ENCODE assay signal across 14 cellular contexts in the genomic region with DNA sequence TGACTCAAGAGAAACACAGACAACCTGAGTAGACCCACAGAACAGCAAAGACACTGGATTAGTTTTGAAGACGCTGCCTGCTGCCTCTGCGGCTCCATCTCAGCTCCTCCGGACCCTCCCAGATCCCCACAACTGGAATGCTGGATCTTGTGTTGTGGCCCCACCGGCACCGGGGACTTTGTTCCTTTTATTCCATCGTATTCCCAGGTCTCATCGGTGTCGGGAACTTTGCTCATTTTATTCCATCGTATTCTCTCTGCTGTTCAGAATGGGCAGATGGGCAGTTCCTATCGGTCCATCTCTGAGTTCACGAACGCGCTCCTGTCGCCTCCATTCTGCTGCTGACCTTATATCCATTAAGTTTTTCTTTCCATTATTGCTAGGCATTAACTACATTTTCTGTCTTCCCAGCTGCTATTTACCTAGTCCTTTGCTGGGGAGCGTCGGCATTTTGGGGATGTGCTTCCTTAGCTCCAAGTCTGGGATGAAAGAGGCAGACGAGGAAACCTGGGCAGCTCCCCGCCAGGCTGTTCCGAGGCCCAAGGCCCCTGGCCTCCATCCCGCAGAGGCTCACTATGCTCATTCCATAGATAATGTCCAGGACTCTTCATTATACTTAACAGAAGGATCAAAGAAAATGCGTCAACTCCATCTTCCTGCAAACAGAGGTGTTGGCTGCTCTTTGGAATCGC.
DNase-seq lines count a peak whose midpoint lies in the region; ATAC-seq lines count a peak whose summit lies in the region.
"Had no signal": no experiment of that assay in that cellular context is flagged by ENCODE, and none has a peak within 500 bp of the region (broad histone marks: within the 10 kb centered on the region; RNA-seq: fewer than 3 reads in every experiment).

No MANE protein-coding gene starts in this region.

- no peaks in the 10 kb centered on the region for H3K27me3 Mint-ChIP-seq in stimulated activated naive CD8-positive, alpha-beta T cell treated with anti-CD3 and anti-CD28 coated beads, Interleukin-15, amount 100 ng/mL, for 72 hours
- H3K27me3 Mint-ChIP-seq in activated T-helper 1 cell treated with anti-CD3 and anti-CD28 coated beads, Interleukin-12 subunit alpha, Interleukin-12 subunit beta, Interleukin-2, Interleukin-4 antibody, amounts not matched to agents 30 ng/mL and 10 ng/mL and 1 ng/mL, durations not matched to agents 14 hours and 24 hours and 36 hours (ENCODE audit: insufficient read depth): peaks cover 1% of the 10 kb centered on the region
- peaks cover 30 to 42% of the 10 kb centered on the region in 2 donors for H3K27me3 Mint-ChIP-seq in natural killer cell treated with Interleukin-12 subunit alpha and Interleukin-12 subunit beta and Interleukin-15 and Interleukin-18, amount 100 ng/mL, for 72 hours
- peaks cover 19% of the 10 kb centered on the region for H3K27me3 Mint-ChIP-seq in activated CD8-positive, alpha-beta memory T cell treated with anti-CD3 and anti-CD28 coated beads, Interleukin-2, amount 10 ng/mL, durations not matched to agents 7 days and 5 days
- H3K27me3 Mint-ChIP-seq: activated T-cell treated with anti-CD3 and anti-CD28 coated beads, Interleukin-2, amount 50 U/mL, for 24 hours had no signal

- H3K27ac Mint-ChIP-seq in stimulated activated naive CD8-positive, alpha-beta T cell treated with anti-CD3 and anti-CD28 coated beads, Interleukin-15, amount 100 ng/mL, for 72 hours: peak overlapping the region in 1 of 2 donors; percentile 66
- H3K27ac Mint-ChIP-seq in activated T-helper 1 cell treated with anti-CD3 and anti-CD28 coated beads, Interleukin-12 subunit alpha, Interleukin-12 subunit beta, Interleukin-2, Interleukin-4 antibody, amounts not matched to agents 30 ng/mL and 10 ng/mL and 1 ng/mL, durations not matched to agents 14 hours and 24 hours and 36 hours: no peak overlapping the region
- H3K27ac Mint-ChIP-seq in natural killer cell treated with Interleukin-12 subunit alpha and Interleukin-12 subunit beta and Interleukin-15 and Interleukin-18, amount 100 ng/mL, for 72 hours: peak overlapping the region; percentile 20 to 74
- H3K27ac Mint-ChIP-seq in activated CD8-positive, alpha-beta memory T cell treated with anti-CD3 and anti-CD28 coated beads, Interleukin-2, amount 10 ng/mL, durations not matched to agents 7 days and 5 days: no peak overlapping the region
- H3K27ac Mint-ChIP-seq: activated T-cell treated with anti-CD3 and anti-CD28 coated beads, Interleukin-2, amount 50 U/mL, for 24 hours had no signal

- peaks cover 6% of the 10 kb centered on the region for H3K36me3 Mint-ChIP-seq in activated T-helper 1 cell treated with anti-CD3 and anti-CD28 coated beads, Interleukin-12 subunit alpha, Interleukin-12 subunit beta, Interleukin-2, Interleukin-4 antibody, amounts not matched to agents 30 ng/mL and 10 ng/mL and 1 ng/mL, durations not matched to agents 14 hours and 24 hours and 36 hours (ENCODE audit: low read depth)
- H3K36me3 Mint-ChIP-seq in natural killer cell treated with Interleukin-12 subunit alpha and Interleukin-12 subunit beta and Interleukin-15 and Interleukin-18, amount 100 ng/mL, for 72 hours: no peaks in the 10 kb centered on the region
- H3K36me3 Mint-ChIP-seq in activated CD8-positive, alpha-beta memory T cell treated with anti-CD3 and anti-CD28 coated beads, Interleukin-2, amount 10 ng/mL, durations not matched to agents 7 days and 5 days: peaks cover 5% of the 10 kb centered on the region

- H3K9me3 Mint-ChIP-seq in stimulated activated naive CD8-positive, alpha-beta T cell treated with anti-CD3 and anti-CD28 coated beads, Interleukin-15, amount 100 ng/mL, for 72 hours: no peaks in the 10 kb centered on the region
- H3K9me3 Mint-ChIP-seq in activated T-helper 1 cell treated with anti-CD3 and anti-CD28 coated beads, Interleukin-12 subunit alpha, Interleukin-12 subunit beta, Interleukin-2, Interleukin-4 antibody, amounts not matched to agents 30 ng/mL and 10 ng/mL and 1 ng/mL, durations not matched to agents 14 hours and 24 hours and 36 hours: no peaks in the 10 kb centered on the region
- H3K9me3 Mint-ChIP-seq in natural killer cell treated with Interleukin-12 subunit alpha and Interleukin-12 subunit beta and Interleukin-15 and Interleukin-18, amount 100 ng/mL, for 72 hours: no peaks in the 10 kb centered on the region
- no peaks in the 10 kb centered on the region for H3K9me3 Mint-ChIP-seq in activated CD8-positive, alpha-beta memory T cell treated with anti-CD3 and anti-CD28 coated beads, Interleukin-2, amount 10 ng/mL, durations not matched to agents 7 days and 5 days (ENCODE audit: low read depth)
- H3K9me3 Mint-ChIP-seq: activated T-cell treated with anti-CD3 and anti-CD28 coated beads, Interleukin-2, amount 50 U/mL, for 24 hours had no signal

- CTCF ChIA-PET in activated CD8-positive, alpha-beta memory T cell treated with anti-CD3 and anti-CD28 coated beads, Interleukin-2, amount 10 ng/mL, durations not matched to agents 7 days and 5 days (lab: Charles Lee): interaction anchor here (0.5 to 1.2 kb wide), 2 partner anchors 307 to 1330 kb away, joined by 3 read pairs; no protein-coding TSS in a partner anchor

- peak; percentile 0 for DNase-seq in stimulated activated naive CD8-positive, alpha-beta T cell treated with anti-CD3 and anti-CD28 coated beads, Interleukin-15, Interleukin-2, amounts not matched to agents 100 U/mL and 50 U/mL, for 24 hours
- DNase-seq in stimulated activated naive CD8-positive, alpha-beta T cell treated with anti-CD3 and anti-CD28 coated beads, Interleukin-15, amount 100 ng/mL, for 72 hours: no peak
- no peak for DNase-seq in activated T-helper 1 cell treated with anti-CD3 and anti-CD28 coated beads, Interleukin-12 subunit alpha, Interleukin-12 subunit beta, Interleukin-2, Interleukin-4 antibody, amounts not matched to agents 30 ng/mL and 10 ng/mL and 1 ng/mL, durations not matched to agents 14 hours and 24 hours and 36 hours (ENCODE audit: low spot score)
- DNase-seq in natural killer cell treated with Interleukin-12 subunit alpha and Interleukin-12 subunit beta and Interleukin-15 and Interleukin-18, amount 100 ng/mL, for 72 hours (ENCODE audit: low spot score): peak; percentile 28
- DNase-seq in midbrain (lab: John Stamatoyannopoulos, UW): no peak
- no peak for DNase-seq in NCI-H82 (lab: John Stamatoyannopoulos, UW)
- no peak for DNase-seq in NOMO-1 treated with DMSO at 0.1 percent for 48 hours (lab: John Stamatoyannopoulos, UW; ENCODE audit: unreplicated experiment)
- DNase-seq in activated CD8-positive, alpha-beta memory T cell treated with anti-CD3 and anti-CD28 coated beads, Interleukin-2, amount 10 ng/mL, durations not matched to agents 7 days and 5 days: no peak
- DNase-seq: activated CD4-positive, alpha-beta T cell treated with anti-CD3 and anti-CD28 coated beads for 4 hours; activated T-cell treated with anti-CD3 and anti-CD28 coated beads, Interleukin-2, amount 50 U/mL, for 24 hours; amygdala; SIG-M5; stimulated activated CD4-positive, alpha-beta T cell treated with anti-CD3 and anti-CD28 coated beads, Interleukin-15, amount 100 ng/mL, for 24 hours; T-helper 9 cell had no signal

- ATAC-seq in stimulated activated naive CD8-positive, alpha-beta T cell treated with anti-CD3 and anti-CD28 coated beads, Interleukin-15, Interleukin-2, amounts not matched to agents 100 U/mL and 50 U/mL, for 24 hours: no peak
- ATAC-seq in stimulated activated naive CD8-positive, alpha-beta T cell treated with anti-CD3 and anti-CD28 coated beads, Interleukin-15, amount 100 ng/mL, for 72 hours: no peak
- no peak for ATAC-seq in natural killer cell treated with Interleukin-12 subunit alpha and Interleukin-12 subunit beta and Interleukin-15 and Interleukin-18, amount 100 ng/mL, for 72 hours
- no peak for ATAC-seq in activated CD8-positive, alpha-beta memory T cell treated with anti-CD3 and anti-CD28 coated beads, Interleukin-2, amount 10 ng/mL, durations not matched to agents 7 days and 5 days

- H3K4me3 Mint-ChIP-seq in stimulated activated naive CD8-positive, alpha-beta T cell treated with anti-CD3 and anti-CD28 coated beads, Interleukin-15, amount 100 ng/mL, for 72 hours: peak overlapping the region in 1 of 2 donors; percentile 36
- peak overlapping the region; percentile 5 for H3K4me3 Mint-ChIP-seq in activated T-helper 1 cell treated with anti-CD3 and anti-CD28 coated beads, Interleukin-12 subunit alpha, Interleukin-12 subunit beta, Interleukin-2, Interleukin-4 antibody, amounts not matched to agents 30 ng/mL and 10 ng/mL and 1 ng/mL, durations not matched to agents 14 hours and 24 hours and 36 hours
- peak overlapping the region; percentile 32 for H3K4me3 Mint-ChIP-seq in natural killer cell treated with Interleukin-12 subunit alpha and Interleukin-12 subunit beta and Interleukin-15 and Interleukin-18, amount 100 ng/mL, for 72 hours
- H3K4me3 Mint-ChIP-seq in activated CD8-positive, alpha-beta memory T cell treated with anti-CD3 and anti-CD28 coated beads, Interleukin-2, amount 10 ng/mL, durations not matched to agents 7 days and 5 days: no peak overlapping the region
- H3K4me3 Mint-ChIP-seq: activated T-cell treated with anti-CD3 and anti-CD28 coated beads, Interleukin-2, amount 50 U/mL, for 24 hours had no signal

- intact Hi-C loops in activated T-helper 1 cell treated with anti-CD3 and anti-CD28 coated beads, Interleukin-12 subunit alpha, Interleukin-12 subunit beta, Interleukin-2, Interleukin-4 antibody, amounts not matched to agents 30 ng/mL and 10 ng/mL and 1 ng/mL, durations not matched to agents 14 hours and 24 hours and 36 hours (cut with micrococcal nuclease): no loop called here

- H3K4me1 Mint-ChIP-seq in stimulated activated naive CD8-positive, alpha-beta T cell treated with anti-CD3 and anti-CD28 coated beads, Interleukin-15, amount 100 ng/mL, for 72 hours: peaks cover 63% of the 10 kb centered on the region
- H3K4me1 Mint-ChIP-seq in activated T-helper 1 cell treated with anti-CD3 and anti-CD28 coated beads, Interleukin-12 subunit alpha, Interleukin-12 subunit beta, Interleukin-2, Interleukin-4 antibody, amounts not matched to agents 30 ng/mL and 10 ng/mL and 1 ng/mL, durations not matched to agents 14 hours and 24 hours and 36 hours (ENCODE audit: low read depth): peaks cover 42% of the 10 kb centered on the region
- peaks cover 43 to 53% of the 10 kb centered on the region in 2 donors for H3K4me1 Mint-ChIP-seq in natural killer cell treated with Interleukin-12 subunit alpha and Interleukin-12 subunit beta and Interleukin-15 and Interleukin-18, amount 100 ng/mL, for 72 hours (ENCODE audit: low read depth in 2 of 2)
- H3K4me1 Mint-ChIP-seq in activated CD8-positive, alpha-beta memory T cell treated with anti-CD3 and anti-CD28 coated beads, Interleukin-2, amount 10 ng/mL, durations not matched to agents 7 days and 5 days: peaks cover 40% of the 10 kb centered on the region

Comparison
In these comparisons a context has a peak if more than half of its experiments do, and no peak if none do; other contexts are left out.
1. DNase-seq: peak in stimulated activated naive CD8-positive, alpha-beta T cell treated with anti-CD3 and anti-CD28 coated beads, Interleukin-15, Interleukin-2, amounts not matched to agents 100 U/mL and 50 U/mL, for 24 hours (single experiment) and natural killer cell treated with Interleukin-12 subunit alpha and Interleukin-12 subunit beta and Interleukin-15 and Interleukin-18, amount 100 ng/mL, for 72 hours (single experiment); none in stimulated activated naive CD8-positive, alpha-beta T cell treated with anti-CD3 and anti-CD28 coated beads, Interleukin-15, amount 100 ng/mL, for 72 hours (0 of 2), activated T-helper 1 cell treated with anti-CD3 and anti-CD28 coated beads, Interleukin-12 subunit alpha, Interleukin-12 subunit beta, Interleukin-2, Interleukin-4 antibody, amounts not matched to agents 30 ng/mL and 10 ng/mL and 1 ng/mL, durations not matched to agents 14 hours and 24 hours and 36 hours (single experiment), midbrain (single experiment), NCI-H82 (single experiment), NOMO-1 treated with DMSO at 0.1 percent for 48 hours (single experiment) and activated CD8-positive, alpha-beta memory T cell treated with anti-CD3 and anti-CD28 coated beads, Interleukin-2, amount 10 ng/mL, durations not matched to agents 7 days and 5 days (single experiment).
2. H3K27ac Mint-ChIP-seq: peak in natural killer cell treated with Interleukin-12 subunit alpha and Interleukin-12 subunit beta and Interleukin-15 and Interleukin-18, amount 100 ng/mL, for 72 hours (2 of 2); none in activated T-helper 1 cell treated with anti-CD3 and anti-CD28 coated beads, Interleukin-12 subunit alpha, Interleukin-12 subunit beta, Interleukin-2, Interleukin-4 antibody, amounts not matched to agents 30 ng/mL and 10 ng/mL and 1 ng/mL, durations not matched to agents 14 hours and 24 hours and 36 hours (single experiment) and activated CD8-positive, alpha-beta memory T cell treated with anti-CD3 and anti-CD28 coated beads, Interleukin-2, amount 10 ng/mL, durations not matched to agents 7 days and 5 days (single experiment).